8 cellular contexts compared by ENCODE assay signal in the genomic region with DNA sequence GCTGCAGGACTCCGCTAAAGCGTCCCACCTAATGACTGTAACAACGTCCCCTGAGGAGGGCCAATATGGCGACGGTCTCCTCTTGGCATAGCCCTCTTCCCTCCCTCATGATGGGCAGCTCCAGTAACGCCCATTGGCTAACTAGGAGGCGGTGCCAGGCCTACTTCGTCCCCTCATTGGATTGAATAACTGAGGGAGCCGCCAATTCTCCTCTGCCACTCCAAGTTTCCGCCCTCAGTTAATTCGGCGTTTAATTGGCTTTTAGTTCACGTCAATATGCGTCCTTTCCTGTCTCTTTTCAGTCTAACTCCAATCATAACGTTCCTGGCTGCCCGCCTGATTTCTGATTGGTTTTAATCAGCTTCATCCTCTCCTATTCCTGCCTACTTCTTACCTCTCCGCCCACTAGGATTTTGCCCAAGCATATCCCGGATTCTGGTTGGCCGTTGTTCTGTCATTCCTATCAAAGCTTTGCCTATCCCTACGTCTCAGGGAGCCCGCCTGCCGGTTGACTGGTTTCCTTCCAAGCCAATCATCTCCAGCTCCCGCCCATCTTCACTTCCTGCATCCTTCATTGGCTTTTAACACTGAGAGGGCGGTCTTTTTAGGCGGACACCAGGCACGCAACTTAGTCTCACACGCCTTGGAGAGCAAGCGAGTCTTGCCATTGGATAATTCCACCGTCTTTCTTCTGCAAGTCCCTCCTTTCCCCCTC. TPM values are rescaled to one million over a fixed set of nuclear protein-coding genes. Genes with fewer than 3 reads are reported as not detected.
DNase-seq lines count a peak whose midpoint lies in the region; ATAC-seq, FAIRE-seq and TF ChIP-seq lines count a peak whose summit lies in the region.

No MANE protein-coding gene starts in this region.

- H3K9me3 ChIP-seq in adrenal gland (replicated peaks in 1 of 3) (no peaks in the 10 kb centered on the region), heart left ventricle (no peaks in the 10 kb centered on the region), trophoblast cell (ENCODE audit: insufficient read depth, low read depth, low read length) (peaks cover 2% of the 10 kb centered on the region), upper lobe of right lung (no peaks in the 10 kb centered on the region)

- FAIRE-seq in GM12891 (lab: Jason Lieb, UNC), result peak; percentile 97

- DNase-seq in GM12891 (ENCODE audit: insufficient read length, low spot score), result peak; percentile 69
- DNase-seq in NCI-H128 (lab: John Stamatoyannopoulos, UW; ENCODE audit: unreplicated experiment), result peak; percentile 100
- DNase-seq in SKM-1 treated with dmso at 0.1 percent for 144 hours (lab: John Stamatoyannopoulos, UW; ENCODE audit: unreplicated experiment), result peak; percentile 100
- DNase-seq in adrenal gland, result peak; percentile 99 to 100 (median 100)
- DNase-seq in heart left ventricle, result peak; percentile 95 to 100 (median 99)
- DNase-seq in trophoblast cell, result peak; percentile 100
- peak; percentile 96 for DNase-seq in upper lobe of right lung

- peak overlapping the region; percentile 37 for H3K9ac ChIP-seq in trophoblast cell (ENCODE audit: low read length)

- peak; percentile 95 for TF ChIP-seq POLR2A in GM12891 (IDR thresholded peaks at IDR 0.05; ENCODE audit: low read depth, low read length)
- peak in 1 of 2 donors; percentile 91 for TF ChIP-seq POLR2A in adrenal gland (IDR thresholded peaks at IDR 0.05)
- peak; percentile 43 to 89 for TF ChIP-seq POLR2A in heart left ventricle (IDR thresholded peaks at IDR 0.05)

- peak overlapping the region; percentile 42 for H2AK5ac ChIP-seq in trophoblast cell (ENCODE audit: low read length)

- H3K23ac ChIP-seq in trophoblast cell (ENCODE audit: low read length), result no peak overlapping the region

- H2BK120ac ChIP-seq in trophoblast cell (ENCODE audit: insufficient read depth, low read length, poor library complexity), result peak overlapping the region; percentile 69

- ATAC-seq in HG02759 (IDR thresholded peaks at IDR 0.05; ENCODE audit: unreplicated experiment) (peak; percentile 66), heart left ventricle (peak; percentile 87 to 91 (median 90)), upper lobe of right lung (peak; percentile 75)

- H3K4me1 ChIP-seq in adrenal gland (replicated peaks in 1 of 2), result peaks cover 37 to 45% of the 10 kb centered on the region in 2 donors
- H3K4me1 ChIP-seq in heart left ventricle, result peaks cover 22 to 46% (median 42%) of the 10 kb centered on the region in 12 donors
- H3K4me1 ChIP-seq in trophoblast cell (ENCODE audit: control insufficient read depth in 1 of 2, insufficient read depth in 2 of 2, low read length in 2 of 2), result peaks cover 11 to 21% of the 10 kb centered on the region in 2 experiments
- H3K4me1 ChIP-seq in upper lobe of right lung, result peaks cover 45% of the 10 kb centered on the region

- H2BK12ac ChIP-seq in trophoblast cell (ENCODE audit: low read length), result no peak overlapping the region

- 0 to 1% (median 0%) methylated on average over 24 to 29 of the region's 29 CpGs for WGBS in adrenal gland, 4 donors
- 0% methylated on average over 27 to 29 of the region's 29 CpGs for WGBS in heart left ventricle, 4 donors
- WGBS in trophoblast cell (ENCODE audit: extremely low coverage, insufficient coverage, insufficient read length), result no CpG with 5 or more reads among the region's 29 CpGs

- H4K12ac ChIP-seq in trophoblast cell (ENCODE audit: low read depth, low read length), result peak overlapping the region; percentile 94

- peaks cover 15% of the 10 kb centered on the region for H3K79me2 ChIP-seq in trophoblast cell (ENCODE audit: control insufficient read depth, insufficient read depth, low read length, poor library complexity)

- peak overlapping the region; percentile 69 for H3K4me2 ChIP-seq in trophoblast cell (ENCODE audit: low read length)

- H4K8ac ChIP-seq in trophoblast cell (ENCODE audit: low read depth, low read length), result peak overlapping the region; percentile 86

- peaks cover 0 to 24% of the 10 kb centered on the region in 2 donors for H3K36me3 ChIP-seq in adrenal gland (replicated peaks in 1 of 2)
- peaks cover 3 to 35% (median 28%) of the 10 kb centered on the region in 9 donors for H3K36me3 ChIP-seq in heart left ventricle
- peaks cover 20 to 22% of the 10 kb centered on the region in 2 experiments for H3K36me3 ChIP-seq in trophoblast cell (ENCODE audit: control insufficient read depth in 1 of 2, insufficient read depth in 2 of 2, low read length in 2 of 2)
- peaks cover 31% of the 10 kb centered on the region for H3K36me3 ChIP-seq in upper lobe of right lung

- peak overlapping the region; percentile 53 for H2AFZ ChIP-seq in trophoblast cell (ENCODE audit: insufficient read depth, low read length, poor library complexity)

- H3K27me3 ChIP-seq in adrenal gland, result no peaks in the 10 kb centered on the region
- H3K27me3 ChIP-seq in heart left ventricle, result no peaks in the 10 kb centered on the region
- H3K27me3 ChIP-seq in trophoblast cell (ENCODE audit: insufficient read depth, low read length), result no peaks in the 10 kb centered on the region
- no peaks in the 10 kb centered on the region for H3K27me3 ChIP-seq in upper lobe of right lung

- H4K91ac ChIP-seq in trophoblast cell (ENCODE audit: low read depth, low read length), result peak overlapping the region; percentile 92

- peaks cover 10% of the 10 kb centered on the region for H3K79me1 ChIP-seq in trophoblast cell (ENCODE audit: low read length)

- H3K27ac ChIP-seq in adrenal gland, result peak overlapping the region; percentile 91 to 99 (median 97)
- peak overlapping the region; percentile 90 to 100 (median 98) for H3K27ac ChIP-seq in heart left ventricle
- H3K27ac ChIP-seq in trophoblast cell (ENCODE audit: low read depth, low read length), result peak overlapping the region; percentile 88
- H3K27ac ChIP-seq in upper lobe of right lung, result peak overlapping the region; percentile 97

- H3K4me3 ChIP-seq in adrenal gland (peak overlapping the region in 3 of 4 donors; percentile 40 to 71 (median 42)), heart left ventricle (peak overlapping the region; percentile 27 to 85 (median 64)), trophoblast cell (ENCODE audit: low read depth, low read length) (peak overlapping the region; percentile 58), upper lobe of right lung (peak overlapping the region; percentile 62)

- peak overlapping the region; percentile 93 for H2BK5ac ChIP-seq in trophoblast cell (ENCODE audit: low read depth, low read length, poor library complexity)

- peak overlapping the region; percentile 96 for H3K14ac ChIP-seq in trophoblast cell (ENCODE audit: low read length)

- intact Hi-C loops in adrenal gland (cut with DNase I), result no loop called here
- intact Hi-C loops in heart left ventricle (cut with DNase I), result loop anchor here in 4 of 10 donors (2.0 to 5.0 kb wide), 3 partner anchors 27 to 123 kb away; partner anchors contain the start of gene TARBP2 (in 1 of the 4)
- intact Hi-C loops in upper lobe of right lung (cut with DNase I), result no loop called here

- H3K18ac ChIP-seq in trophoblast cell (ENCODE audit: low read length), result peak overlapping the region; percentile 96

- TF ChIP-seq CTCF in adrenal gland (IDR thresholded peaks at IDR 0.05) (no peak), heart left ventricle (IDR thresholded peaks at IDR 0.05) (no peak), upper lobe of right lung (IDR thresholded peaks at IDR 0.05) (no peak)

- H3K4ac ChIP-seq in trophoblast cell (ENCODE audit: low read depth, low read length), result peak overlapping the region; percentile 41

TF ChIP-seq in GM12891, 5 proteins besides CTCF, POLR2A, EP300 and RAD21:
- TF ChIP-seq SPI1 (IDR thresholded peaks at IDR 0.05; ENCODE audit: low read depth, low read length), result no peak
- TF ChIP-seq POLR2AphosphoS5 (IDR thresholded peaks at IDR 0.05; ENCODE audit: low read depth, low read length), result peak; percentile 97
- no peak for TF ChIP-seq PAX5 (IDR thresholded peaks at IDR 0.05; ENCODE audit: insufficient read depth, low read length, severe bottlenecking)
- TF ChIP-seq POU2F2 (IDR thresholded peaks at IDR 0.05; ENCODE audit: low read depth, low read length), result peak; percentile 70; the same call in 1 of the 2 replicates
- peak; percentile 88 for TF ChIP-seq TAF1 (IDR thresholded peaks at IDR 0.05; ENCODE audit: low read depth, low read length)

RNA-seq across cellular contexts. Expression of gene SP1, which starts 0.4 kb away (rescaled TPM):
- polyA plus RNA-seq in GM12891 (2012; ENCODE audit: low read depth, missing spikeins), result 12.2 TPM
- total RNA-seq in adrenal gland (10 to 100 TPM; 34.9 to 90.0 (median 61.7) TPM), heart left ventricle (10 to 100 TPM; 22.9 to 48.8 (median 34.7) TPM), upper lobe of right lung (87.7 TPM)
- polyA plus RNA-seq in adrenal gland (10 to 100 TPM; 16.3 to 48.8 (median 18.3) TPM), heart left ventricle (10 to 100 TPM in 1 of 2 donors, 1 to 10 TPM in 1; 7.9 to 13.8 TPM)
- polyA plus RNA-seq in trophoblast cell (2013), result 50.5 and 51.4 TPM in 2 replicates

RNA-seq across cellular contexts. Expression of gene SP7, which starts 43.4 kb away (rescaled TPM):
- not detected for polyA plus RNA-seq in GM12891 (2012; ENCODE audit: low read depth, missing spikeins)
- not detected for total RNA-seq in adrenal gland
- polyA plus RNA-seq in adrenal gland, result under 1 TPM in 1 of 3 donors, not detected in 2; 0.03 TPM
- not detected for total RNA-seq in heart left ventricle
- polyA plus RNA-seq in heart left ventricle, result not detected
- polyA plus RNA-seq in trophoblast cell (2013), result 0.03 TPM in 1 of 2 replicates, not detected in the other
- total RNA-seq in upper lobe of right lung, result not detected

RNA-seq across cellular contexts. Expression of gene AMHR2, which starts 44.1 kb away (rescaled TPM):
- not detected for polyA plus RNA-seq in GM12891 (2012; ENCODE audit: low read depth, missing spikeins)
- total RNA-seq in adrenal gland (100 to 1,000 TPM in 1 of 8 donors, 10 to 100 TPM in 7; 26.7 to 104 (median 74.2) TPM), heart left ventricle (1 to 10 TPM in 2 of 9 donors, under 1 TPM in 2, not detected in 5; 0.30 to 2.2 (median 0.78) TPM), upper lobe of right lung (0.46 TPM)
- polyA plus RNA-seq in adrenal gland (10 to 100 TPM; 19.8 to 41.2 (median 26.6) TPM), heart left ventricle (under 1 TPM in 1 of 2 donors, not detected in 1; 0.57 TPM)
- polyA plus RNA-seq in trophoblast cell (2013), result 0.82 and 0.89 TPM in 2 replicates

RNA-seq across cellular contexts. Expression of gene AAAS, which starts 58.1 kb away (rescaled TPM):
- polyA plus RNA-seq in GM12891 (2012; ENCODE audit: low read depth, missing spikeins), result 41.1 TPM
- total RNA-seq in adrenal gland (100 to 1,000 TPM in 2 of 8 donors, 10 to 100 TPM in 6; 50.1 to 108 (median 82.4) TPM), heart left ventricle (10 to 100 TPM; 26.7 to 44.5 (median 37.1) TPM), upper lobe of right lung (43.2 TPM)
- polyA plus RNA-seq in adrenal gland (100 to 1,000 TPM in 2 of 3 donors, 10 to 100 TPM in 1; 59.2 to 210 (median 172) TPM), heart left ventricle (10 to 100 TPM; 32.5 to 32.6 TPM)
- polyA plus RNA-seq in trophoblast cell (2013), result 36.5 and 38.2 TPM in 2 replicates

Comparison
In these comparisons a context has a peak if more than half of its experiments do, and no peak if none do; other contexts are left out.
1. Peak in every context shown above with its lines: DNase-seq, ATAC-seq, H3K4me3 ChIP-seq and H3K27ac ChIP-seq.
2. RNA of gene AMHR2, which starts 44.1 kb away (total RNA-seq): 26.7 to 104 TPM in adrenal gland; 0.46 TPM in upper lobe of right lung (single experiment) and 0.30 to 2.2 TPM in heart left ventricle; every median in the first group is over 4 times any median in the second.